Comparison of ENCODE assay signal across 8 cellular contexts in genomic region chr16:58001781-58002410, GRCh38. TPM values are rescaled to one million over a fixed set of nuclear protein-coding genes. Genes with fewer than 3 reads are reported as not detected.
DNase-seq lines count a peak whose midpoint lies in the region; ATAC-seq and TF ChIP-seq lines count a peak whose summit lies in the region.

No MANE protein-coding gene starts in this region.

- no peak overlapping the region for H3K14ac ChIP-seq in trophoblast cell (ENCODE audit: low read length)

- TF ChIP-seq CTCF in esophagus squamous epithelium (IDR thresholded peaks at IDR 0.05): no peak

- no peak overlapping the region for H3K23ac ChIP-seq in trophoblast cell (ENCODE audit: low read length)

- H3K79me1 ChIP-seq in trophoblast cell (ENCODE audit: low read length): peaks cover 8% of the 10 kb centered on the region

- H3K27ac ChIP-seq in esophagus squamous epithelium (peak overlapping the region; percentile 90 to 96 (median 93)), trophoblast cell (ENCODE audit: low read depth, low read length) (no peak overlapping the region)

- H4K91ac ChIP-seq in trophoblast cell (ENCODE audit: low read depth, low read length): no peak overlapping the region

- peak overlapping the region; percentile 100 for H3K4me2 ChIP-seq in trophoblast cell (ENCODE audit: low read length)

- no peak overlapping the region for H4K8ac ChIP-seq in trophoblast cell (ENCODE audit: low read depth, low read length)

- intact Hi-C loops in esophagus squamous epithelium (cut with DNase I): loop anchor here (5.0 kb wide), 2 partner anchors 100 to 245 kb away; no protein-coding TSS in a partner anchor

- no peak overlapping the region for H3K9ac ChIP-seq in trophoblast cell (ENCODE audit: low read length)

- no peak overlapping the region for H2BK120ac ChIP-seq in trophoblast cell (ENCODE audit: insufficient read depth, low read length, poor library complexity)

- no peak for ATAC-seq in GM21390 (IDR thresholded peaks at IDR 0.05; ENCODE audit: unreplicated experiment)

- no peak overlapping the region for H2BK5ac ChIP-seq in trophoblast cell (ENCODE audit: low read depth, low read length, poor library complexity)

- H2AFZ ChIP-seq in trophoblast cell (ENCODE audit: insufficient read depth, low read length, poor library complexity): no peak overlapping the region

- WGBS in esophagus squamous epithelium, 2 donors: 25 to 32% methylated on average over 8 to 10 of the region's 10 CpGs
- WGBS in trophoblast cell (ENCODE audit: extremely low coverage, insufficient coverage, insufficient read length): no CpG with 5 or more reads among the region's 10 CpGs

- TF ChIP-seq POLR2A in esophagus squamous epithelium (IDR thresholded peaks at IDR 0.05): no peak

- H4K12ac ChIP-seq in trophoblast cell (ENCODE audit: low read depth, low read length): no peak overlapping the region

- peak overlapping the region; percentile 80 for H3K4me3 ChIP-seq in GM08714 (ENCODE audit: low read length)
- peak overlapping the region; percentile 65 to 91 (median 78) for H3K4me3 ChIP-seq in esophagus squamous epithelium
- peak overlapping the region; percentile 89 for H3K4me3 ChIP-seq in trophoblast cell (ENCODE audit: low read depth, low read length)

- H3K27me3 ChIP-seq in esophagus squamous epithelium (no peaks in the 10 kb centered on the region), trophoblast cell (ENCODE audit: insufficient read depth, low read length) (no peaks in the 10 kb centered on the region)

- H3K18ac ChIP-seq in trophoblast cell (ENCODE audit: low read length): no peak overlapping the region

- H2AK5ac ChIP-seq in trophoblast cell (ENCODE audit: low read length): no peak overlapping the region

- H3K4me1 ChIP-seq in esophagus squamous epithelium: peaks cover 13 to 48% (median 33%) of the 10 kb centered on the region in 3 donors
- H3K4me1 ChIP-seq in trophoblast cell (ENCODE audit: control insufficient read depth in 1 of 2, insufficient read depth in 2 of 2, low read length in 2 of 2): peaks cover 8 to 14% of the 10 kb centered on the region in 2 experiments

- no peak overlapping the region for H3K4ac ChIP-seq in trophoblast cell (ENCODE audit: low read depth, low read length)

- peaks cover 4% of the 10 kb centered on the region for H3K79me2 ChIP-seq in trophoblast cell (ENCODE audit: control insufficient read depth, insufficient read depth, low read length, poor library complexity)

- H3K9me3 ChIP-seq in esophagus squamous epithelium (no peaks in the 10 kb centered on the region), trophoblast cell (ENCODE audit: insufficient read depth, low read depth, low read length) (no peaks in the 10 kb centered on the region)

- H3K36me3 ChIP-seq in esophagus squamous epithelium: peaks cover 6 to 37% (median 11%) of the 10 kb centered on the region in 3 donors
- H3K36me3 ChIP-seq in trophoblast cell (ENCODE audit: control insufficient read depth in 1 of 2, insufficient read depth in 2 of 2, low read length in 2 of 2): peaks cover 21 to 26% of the 10 kb centered on the region in 2 experiments

- no peak overlapping the region for H2BK12ac ChIP-seq in trophoblast cell (ENCODE audit: low read length)

- DNase-seq in RKO (ENCODE audit: low spot score) (peak; percentile 43), esophagus squamous epithelium (lab: John Stamatoyannopoulos, UW) (no peak), trophoblast cell (no peak), HuH-7.5 (ENCODE audit: low spot score) (no peak), CD1c-positive myeloid dendritic cell (ENCODE audit: extremely low spot score) (no peak), NCI-H1092 treated with DMSO at 0.1 percent for 48 hours (lab: John Stamatoyannopoulos, UW) (no peak)

RNA-seq across cellular contexts. Expression of gene USB1, which starts 0.7 kb away (rescaled TPM):
- total RNA-seq in esophagus squamous epithelium: 10 to 100 TPM; 11.2 to 23.9 (median 18.6) TPM
- 36.6 and 37.1 TPM in 2 replicates for polyA plus RNA-seq in trophoblast cell (2013)

RNA-seq across cellular contexts. Expression of gene ZNF319, which starts 1.4 kb away (rescaled TPM):
- 1 to 10 TPM; 1.5 to 5.1 (median 2.6) TPM for total RNA-seq in esophagus squamous epithelium
- 5.7 and 6.8 TPM in 2 replicates for polyA plus RNA-seq in trophoblast cell (2013)

RNA-seq across cellular contexts. Expression of gene MMP15, which starts 23.7 kb away (rescaled TPM):
- 1 to 10 TPM; 2.9 to 6.5 (median 4.5) TPM for total RNA-seq in esophagus squamous epithelium
- polyA plus RNA-seq in trophoblast cell (2013): 95.1 and 106 TPM in 2 replicates

RNA-seq across cellular contexts. Expression of gene CNGB1, which starts 31.0 kb away (rescaled TPM):
- total RNA-seq in esophagus squamous epithelium: under 1 TPM in 1 of 4 donors, not detected in 3; 0.04 TPM
- 0.11 and 0.12 TPM in 2 replicates for polyA plus RNA-seq in trophoblast cell (2013)
